In the genomic region with DNA sequence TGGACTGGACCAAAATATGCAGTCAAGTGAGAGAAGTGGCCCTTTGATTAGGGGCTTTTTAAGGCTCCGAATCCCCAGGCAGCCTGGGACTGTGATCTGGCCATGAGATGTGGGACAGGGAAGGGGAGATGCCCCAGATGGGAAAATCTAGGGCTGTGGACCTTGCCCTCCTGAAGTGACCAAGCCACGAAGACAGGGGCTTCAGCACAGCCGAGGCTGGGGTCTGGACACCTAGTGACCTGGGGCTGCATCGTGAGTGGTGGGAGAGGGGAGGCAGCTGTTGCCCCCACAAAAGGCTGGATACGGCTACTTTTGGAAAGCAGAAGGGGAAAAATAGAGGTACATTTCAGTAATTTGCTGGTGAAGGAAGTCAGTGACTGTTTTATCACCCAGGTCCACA, we compare ENCODE assay signal across 22 cellular contexts.
"Had no signal": no experiment of that assay in that cellular context is flagged by ENCODE, and none has a peak within 500 bp of the region (broad histone marks: within the 10 kb centered on the region; RNA-seq: fewer than 3 reads in every experiment).

No MANE protein-coding gene starts in this region.

- H3K27ac ChIP-seq: coronary artery, dorsolateral prefrontal cortex, epithelial cell of prostate, foreskin keratinocyte, gastroesophageal sphincter, heart left ventricle, hepatocyte, left lung, lower lobe of right lung had no signal

- H3K9me3 ChIP-seq: gastroesophageal sphincter, heart left ventricle, left lung, lower lobe of right lung, mucosa of descending colon had no signal

- ATAC-seq: effector memory CD8-positive, alpha-beta T cell; esophagus mucosa; foreskin keratinocyte; gastroesophageal sphincter; heart left ventricle; left lung; left ventricle myocardium superior; lower lobe of right lung had no signal

- H2AFZ ChIP-seq: hepatocyte had no signal

- H3K4me2 ChIP-seq: hepatocyte had no signal

- H3K4me3 Mint-ChIP-seq: effector memory CD8-positive, alpha-beta T cell; endodermal cell; mesothelial cell of epicardium had no signal

- H3K9me3 Mint-ChIP-seq: effector memory CD8-positive, alpha-beta T cell had no signal

- H3K27me3 ChIP-seq: foreskin keratinocyte, gastroesophageal sphincter, heart left ventricle, hepatocyte, left lung had no signal

- H3K4me1 Mint-ChIP-seq: endodermal cell had no signal

- DNase-seq: dermis blood vessel endothelial cell; dorsolateral prefrontal cortex; effector CD8-positive, alpha-beta T cell; effector memory CD8-positive, alpha-beta T cell; foreskin keratinocyte; heart left ventricle; hypothalamus; immature natural killer cell; kidney; kidney glomerular epithelial cell; left lung; left ventricle myocardium superior; lower lobe of right lung; mesenchymal stem cell; mucosa of descending colon had no signal

- H3K4me3 ChIP-seq: coronary artery, dorsolateral prefrontal cortex, gastroesophageal sphincter, heart left ventricle, hepatocyte, left lung, lower lobe of right lung, mucosa of descending colon had no signal

- H3K36me3 ChIP-seq: gastroesophageal sphincter, heart left ventricle, left lung, lower lobe of right lung had no signal

- H3K36me3 Mint-ChIP-seq: immature natural killer cell, mesothelial cell of epicardium had no signal

- H3K27ac Mint-ChIP-seq: effector memory CD8-positive, alpha-beta T cell; endodermal cell; mesothelial cell of epicardium had no signal

- H3K4me1 ChIP-seq: foreskin keratinocyte, gastroesophageal sphincter had no signal

- H3K79me2 ChIP-seq: hepatocyte had no signal
